In the genomic region with DNA sequence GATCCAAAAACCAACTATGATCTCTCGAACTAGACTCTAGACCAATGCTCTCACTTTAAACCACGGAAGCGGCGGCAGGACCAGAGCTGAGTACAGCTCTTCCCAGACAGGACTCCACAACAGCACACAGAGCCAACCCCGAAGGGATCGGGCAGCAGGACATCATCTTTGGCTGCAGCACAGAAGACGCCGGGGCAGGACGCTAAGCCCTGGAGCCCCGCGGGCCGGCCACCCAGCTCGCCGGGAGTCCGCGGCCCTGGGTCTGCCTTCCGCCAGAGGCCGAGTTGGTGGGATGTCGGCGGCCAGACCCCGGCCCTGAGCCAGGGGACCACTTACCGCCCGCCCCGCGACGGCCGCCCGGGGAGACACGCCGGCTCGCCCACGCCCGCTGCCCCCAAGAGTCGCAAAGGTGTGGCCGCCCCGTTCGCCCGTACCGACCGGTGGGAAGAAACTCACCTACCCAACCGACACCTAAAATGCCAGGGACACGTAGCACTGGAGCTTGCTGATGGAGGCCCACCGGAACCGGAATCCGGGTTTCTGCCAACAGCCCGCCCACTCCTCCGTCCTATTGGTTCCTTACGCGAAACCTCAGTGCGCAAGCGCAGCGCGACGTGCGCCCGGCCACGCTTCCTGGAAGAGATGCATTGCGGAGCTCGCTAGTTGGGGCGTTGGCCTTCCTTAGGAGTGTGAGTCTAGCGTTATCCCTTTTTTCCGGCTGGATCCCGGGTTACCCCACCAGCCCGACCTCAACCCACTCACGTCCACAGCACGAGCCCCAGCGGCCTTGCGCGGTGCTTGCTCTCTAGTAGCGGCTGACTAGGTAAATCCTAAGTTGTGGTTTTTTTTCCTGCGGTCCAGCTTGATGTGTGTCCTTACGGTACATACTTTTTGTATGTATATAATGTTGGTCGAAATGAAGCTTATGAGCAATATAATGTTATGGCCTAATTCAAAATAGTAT, we compare ENCODE assay signal across 8 cellular contexts. TPM values are rescaled to one million over a fixed set of nuclear protein-coding genes. Genes with fewer than 3 reads are reported as not detected.
DNase-seq lines count a peak whose midpoint lies in the region; ATAC-seq, FAIRE-seq and TF ChIP-seq lines count a peak whose summit lies in the region.

A gene (minus strand): TSS at position 510 of the 964 bp plus-strand sequence. CDS start 1,623 bp downstream, outside the sequence.

- peaks cover 10% of the 10 kb centered on the region for H3K4me1 ChIP-seq in keratinocyte (ENCODE audit: control insufficient read depth, extremely low read depth, insufficient read depth, low read length)

- peak; percentile 84 for FAIRE-seq in keratinocyte (lab: Jason Lieb, UNC)

- ATAC-seq in HG03432 (IDR thresholded peaks at IDR 0.05; ENCODE audit: unreplicated experiment), result peak; percentile 97

- peak within 1 kb of the TSS; percentile 95 to 99 (median 98) for H3K4me3 ChIP-seq in keratinocyte (ENCODE audit: control insufficient read depth in 2 of 3, extremely low read depth in 1 of 3, insufficient read depth in 2 of 3, low read depth in 1 of 3, low read length in 3 of 3)

- H3K9me3 ChIP-seq in keratinocyte (ENCODE audit: control insufficient read depth, low read depth, low read length), result no peaks in the 10 kb centered on the region

- dilution Hi-C loops in keratinocyte (cut with MboI; ENCODE audit: extremely low pct_ligation_motif_present, low sequenced_read_pairs), result no loop called here

- H3K9me1 ChIP-seq in keratinocyte (ENCODE audit: control insufficient read depth, extremely low read depth, insufficient read depth, low read length), result no peaks in the 10 kb centered on the region

- H3K27me3 ChIP-seq in keratinocyte (ENCODE audit: control insufficient read depth, extremely low read depth, insufficient read depth, low read length), result no peaks in the 10 kb centered on the region

- peak within 1 kb of the TSS; percentile 98 for H3K9ac ChIP-seq in keratinocyte (ENCODE audit: control insufficient read depth, extremely low read depth, insufficient read depth, low read length)

- TF ChIP-seq CTCF in keratinocyte (optimal IDR thresholded peaks at IDR 0.05 in 1 of 3, IDR thresholded peaks at IDR 0.05 in 1 of 3, conservative IDR thresholded peaks at IDR 0.05 in 1 of 3; ENCODE audit: extremely low read depth in 1 of 3, insufficient read depth in 2 of 3, low read length in 3 of 3), result no peak

- peaks cover 52% of the 10 kb centered on the region for H3K79me2 ChIP-seq in keratinocyte (ENCODE audit: control insufficient read depth, insufficient read depth, low read length)

- peak within 1 kb of the TSS; percentile 97 for H3K27ac ChIP-seq in keratinocyte (ENCODE audit: control insufficient read depth, insufficient read depth, low read length)

- peak; percentile 96 for TF ChIP-seq POLR2A in GM19099 (IDR thresholded peaks at IDR 0.05; ENCODE audit: extremely low read depth, insufficient read length, low read depth)

- H3K4me2 ChIP-seq in keratinocyte (ENCODE audit: control insufficient read depth, extremely low read depth, insufficient read depth, low read depth, low read length), result peak within 1 kb of the TSS; percentile 98

- H2AFZ ChIP-seq in keratinocyte (ENCODE audit: control insufficient read depth, low read length), result peak within 1 kb of the TSS; percentile 87

- DNase-seq in AG20443 (ENCODE audit: low spot score), result peak; percentile 99
- DNase-seq in NCI-H510A (lab: John Stamatoyannopoulos, UW), result peak; percentile 96
- DNase-seq in activated CD4-positive, alpha-beta T cell treated with anti-CD3 and anti-CD28 coated beads for 1 hour, result peak; percentile 92
- DNase-seq in cerebellum (ENCODE audit: low spot score), result peak; percentile 92
- peak; percentile 83 for DNase-seq in keratinocyte (ENCODE audit: low read depth, low spot score)
- peak; percentile 87 to 92 for DNase-seq in stimulated activated CD4-positive, alpha-beta T cell treated with anti-CD3 and anti-CD28 coated beads, Interleukin-15, amount 100 ng/mL, for 1 hour (ENCODE audit: low read depth in 1 of 2, low spot score in 1 of 2)

- H4K20me1 ChIP-seq in keratinocyte (ENCODE audit: control insufficient read depth, extremely low read depth, insufficient read depth, low read length), result peaks cover 4% of the 10 kb centered on the region

- H3K36me3 ChIP-seq in keratinocyte (ENCODE audit: control insufficient read depth in 2 of 2, extremely low read depth in 1 of 2, insufficient read depth in 2 of 2, low read length in 2 of 2), result peaks cover 6 to 14% of the 10 kb centered on the region in 2 experiments

RNA-seq across cellular contexts. Expression of the gene that starts here (rescaled TPM):
- total RNA-seq in cerebellum, result 80.4 TPM
- polyA plus RNA-seq in keratinocyte, result 96.3 to 308 TPM (median 191 TPM) in 3 replicates
- 286 TPM for polyA plus RNA-seq in keratinocyte (2011; ENCODE audit: low read depth)
- polyA plus RNA-seq in keratinocyte (2011; cell fraction: cytosol; rRNA removed), result 249 and 356 TPM in 2 replicates
- polyA plus RNA-seq in keratinocyte (2011; cell fraction: nucleus; rRNA removed), result 54.0 and 117 TPM in 2 replicates
- 327 and 349 TPM in 2 replicates for polyA plus RNA-seq in keratinocyte (2012; ENCODE audit: low replicate concordance)
- 7.7 to 190 TPM (median 87.4 TPM) in 3 replicates for polyA minus RNA-seq in keratinocyte
- polyA minus RNA-seq in keratinocyte (2011; cell fraction: cytosol; rRNA and poly(A)+ RNA removed), result 91.9 TPM
- polyA minus RNA-seq in keratinocyte (2011; cell fraction: nucleus; rRNA and poly(A)+ RNA removed), result 15.8 and 26.7 TPM in 2 replicates

Comparison
In these comparisons a context has a peak if more than half of its experiments do, and no peak if none do; other contexts are left out.
1. Peak in every context shown above with its lines: DNase-seq, ATAC-seq, H3K4me3 ChIP-seq and H3K27ac ChIP-seq.